ENCODE assay signal across 26 cellular contexts in the genomic region with DNA sequence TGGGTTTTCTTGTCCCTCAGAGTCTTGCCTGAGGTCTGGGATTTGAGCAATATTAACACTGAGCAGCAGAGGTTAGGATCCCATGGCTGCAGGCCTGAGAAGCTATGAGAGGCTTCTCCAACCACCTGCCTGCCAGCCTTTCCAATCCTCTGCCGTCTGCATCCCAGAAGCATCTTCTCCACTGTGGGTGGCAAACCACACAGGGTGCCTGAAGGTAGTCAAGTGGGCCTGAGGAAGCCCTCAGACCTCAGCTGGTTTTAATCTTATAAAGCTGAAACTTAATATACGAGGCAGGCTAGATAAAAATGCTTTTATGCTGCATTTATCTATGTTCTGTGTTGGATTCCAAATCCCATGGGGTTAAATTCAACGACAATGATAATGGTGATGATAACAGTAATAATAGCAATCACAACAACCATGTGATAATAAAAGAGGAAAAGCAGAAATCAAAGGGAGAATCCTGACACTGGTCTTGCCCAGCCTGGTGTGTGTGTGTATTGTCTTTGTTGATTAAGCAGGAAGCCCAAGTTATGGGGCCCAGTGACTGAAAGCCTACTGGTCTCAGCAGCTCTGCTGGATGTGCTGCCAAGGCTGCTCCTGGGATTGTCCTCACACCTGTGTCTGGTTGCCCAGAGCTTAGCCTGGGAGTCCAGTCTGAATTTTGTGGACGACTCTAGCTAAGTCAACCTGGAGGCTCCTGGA.
"Had no signal": no experiment of that assay in that cellular context is flagged by ENCODE, and none has a peak within 500 bp of the region (broad histone marks: within the 10 kb centered on the region; RNA-seq: fewer than 3 reads in every experiment).

No MANE protein-coding gene starts in this region.

- H3K27me3 ChIP-seq: colonic mucosa, esophagus squamous epithelium, gastrocnemius medialis, heart right ventricle, left lung had no signal

- FAIRE-seq: endometrium, islet of Langerhans, keratinocyte had no signal

- DNase-seq: colonic mucosa; cortex of kidney; effector CD8-positive, alpha-beta T cell; effector memory CD8-positive, alpha-beta T cell; endodermal cell; erythroblast; esophagus squamous epithelium; foreskin fibroblast; foreskin melanocyte; gastrocnemius medialis; glutamatergic neuron; head of caudate nucleus; heart right ventricle; hippocampal formation; left cardiac atrium; left lung; left ventricle myocardium superior; lower lobe of right lung; mesenchymal stem cell; midbrain; naive thymus-derived CD4-positive, alpha-beta T cell had no signal

- H3K4me3 ChIP-seq: colonic mucosa, esophagus squamous epithelium, gastrocnemius medialis, heart right ventricle, left lung, lower lobe of right lung had no signal

- H3K27ac ChIP-seq: colonic mucosa, epithelial cell of prostate, esophagus squamous epithelium, gastrocnemius medialis, heart right ventricle, left lung, lower lobe of right lung had no signal

- ATAC-seq: effector memory CD8-positive, alpha-beta T cell; esophagus mucosa; gastrocnemius medialis; heart right ventricle; left cardiac atrium; left lung; left ventricle myocardium superior; lower lobe of right lung; naive thymus-derived CD4-positive, alpha-beta T cell had no signal

- H3K4me1 ChIP-seq: colonic mucosa, gastrocnemius medialis, left lung, lower lobe of right lung had no signal

- H3K36me3 ChIP-seq: colonic mucosa, esophagus squamous epithelium, gastrocnemius medialis, heart right ventricle, left lung, lower lobe of right lung had no signal

- H3K9me3 ChIP-seq: colonic mucosa, gastrocnemius medialis, lower lobe of right lung had no signal
